Comparison of ENCODE assay signal across 14 cellular contexts in genomic region chr1:92705456-92705855, GRCh38.
"Had no signal": no experiment of that assay in that cellular context is flagged by ENCODE, and none has a peak within 500 bp of the region (broad histone marks: within the 10 kb centered on the region; RNA-seq: fewer than 3 reads in every experiment).

No MANE protein-coding gene starts in this region.

- H3K4me3 ChIP-seq: breast epithelium, esophagus squamous epithelium, gastroesophageal sphincter, hepatocyte, thoracic aorta had no signal

- ATAC-seq: activated T-cell treated with anti-CD3 and anti-CD28 coated beads, Interleukin-2, amount 50 U/mL, for 4 hours; gastroesophageal sphincter; left ventricle myocardium superior had no signal

- H3K36me3 ChIP-seq: breast epithelium, gastroesophageal sphincter, thoracic aorta had no signal

- H3K27ac Mint-ChIP-seq: activated naive CD8-positive, alpha-beta T cell treated with anti-CD3 and anti-CD28 coated beads for 36 hours; stimulated activated naive CD8-positive, alpha-beta T cell treated with anti-CD3 and anti-CD28 coated beads, Interleukin-15, Interleukin-2, amounts not matched to agents 100 ng/mL and 50 ng/mL, for 24 hours had no signal

- H3K36me3 Mint-ChIP-seq: activated naive CD8-positive, alpha-beta T cell treated with anti-CD3 and anti-CD28 coated beads for 36 hours had no signal

- DNase-seq: activated CD4-positive, alpha-beta T cell treated with anti-CD3 and anti-CD28 coated beads, Interleukin-2, amount 50 U/mL, for 48 hours; activated CD4-positive, CD25-positive, alpha-beta regulatory T cell treated with anti-CD3 and anti-CD28 coated beads, Interleukin-2, amount 50 U/mL, for 72 hours; activated gamma-delta T cell treated with Interleukin-2 at 50 U/mL for 16 hours; activated naive CD8-positive, alpha-beta T cell treated with anti-CD3 and anti-CD28 coated beads for 36 hours; activated T-cell treated with anti-CD3 and anti-CD28 coated beads, Interleukin-2, amount 50 U/mL, for 4 hours; anterior cingulate cortex; esophagus squamous epithelium; left ventricle myocardium superior; stimulated activated CD4-positive, alpha-beta T cell treated with anti-CD3 and anti-CD28 coated beads, Interleukin-4, amount 100 ng/mL, for 24 hours had no signal

- H3K4me3 Mint-ChIP-seq: activated naive CD8-positive, alpha-beta T cell treated with anti-CD3 and anti-CD28 coated beads for 36 hours; activated T-cell treated with anti-CD3 and anti-CD28 coated beads, Interleukin-2, amount 50 U/mL, for 4 hours; stimulated activated naive CD8-positive, alpha-beta T cell treated with anti-CD3 and anti-CD28 coated beads, Interleukin-15, Interleukin-2, amounts not matched to agents 100 ng/mL and 50 ng/mL, for 24 hours had no signal

- H3K27ac ChIP-seq: breast epithelium, esophagus squamous epithelium, gastroesophageal sphincter, hepatocyte, thoracic aorta had no signal

- H3K4me2 ChIP-seq: hepatocyte had no signal

- H3K9me3 ChIP-seq: breast epithelium, esophagus squamous epithelium, gastroesophageal sphincter, thoracic aorta had no signal

- H3K27me3 ChIP-seq: breast epithelium, esophagus squamous epithelium, gastroesophageal sphincter, hepatocyte had no signal

- H2AFZ ChIP-seq: hepatocyte had no signal

- H3K9me3 Mint-ChIP-seq: activated naive CD8-positive, alpha-beta T cell treated with anti-CD3 and anti-CD28 coated beads for 36 hours; activated T-cell treated with anti-CD3 and anti-CD28 coated beads, Interleukin-2, amount 50 U/mL, for 4 hours; stimulated activated naive CD8-positive, alpha-beta T cell treated with anti-CD3 and anti-CD28 coated beads, Interleukin-15, Interleukin-2, amounts not matched to agents 100 ng/mL and 50 ng/mL, for 24 hours had no signal

- H3K4me1 ChIP-seq: breast epithelium, esophagus squamous epithelium, gastroesophageal sphincter had no signal

- H3K27me3 Mint-ChIP-seq: stimulated activated naive CD8-positive, alpha-beta T cell treated with anti-CD3 and anti-CD28 coated beads, Interleukin-15, Interleukin-2, amounts not matched to agents 100 ng/mL and 50 ng/mL, for 24 hours had no signal
